8 cellular contexts compared by ENCODE assay signal in the genomic region with DNA sequence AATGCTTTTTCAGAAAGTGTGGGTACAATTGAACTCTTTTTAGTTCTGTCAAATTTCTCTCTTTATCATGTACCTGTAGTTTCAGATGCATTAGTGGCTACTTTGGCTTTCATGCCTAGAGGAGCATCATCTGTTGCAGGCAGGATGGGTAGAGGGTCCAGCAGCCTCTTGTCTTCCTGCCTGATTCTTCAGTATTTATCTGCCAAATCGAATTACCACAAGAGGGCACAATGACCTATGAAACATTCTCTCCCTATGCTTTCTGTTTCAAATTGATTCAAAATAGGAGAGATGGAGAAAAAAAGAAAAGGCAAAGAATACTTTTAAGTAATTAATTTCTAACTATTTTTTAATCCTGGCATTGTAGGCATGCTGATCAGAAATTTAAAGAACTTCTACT.
A peak's percentile ranks its signal among the peaks of the same experiment; 100 is the strongest.
DNase-seq lines count a peak whose midpoint lies in the region; ATAC-seq and TF ChIP-seq lines count a peak whose summit lies in the region.

No MANE protein-coding gene starts in this region.

- H3K27ac Mint-ChIP-seq in mesothelial cell of epicardium: no peak overlapping the region

- DNase-seq in ELR (ENCODE audit: low read depth) (peak; percentile 67), HuH-7 (ENCODE audit: low spot score) (peak; percentile 1), RPMI7951 (ENCODE audit: low read depth) (peak; percentile 57), iPS DF 6.9 (ENCODE audit: low read depth, low spot score) (peak; percentile 31), ovary (no peak), AG08396 (ENCODE audit: low spot score) (no peak), mesothelial cell of epicardium (ENCODE audit: low spot score in 2 of 2, unreplicated experiment in 2 of 2) (no peak)

- no CpG with 5 or more reads among the region's 1 CpG for WGBS in iPS DF 6.9 (ENCODE audit: insufficient coverage, insufficient read length)
- 0 to 2% (median 1%) methylated on average over 1 of the region's 1 CpG for WGBS in ovary, 3 donors

- peaks cover 5% of the 10 kb centered on the region for H3K27me3 Mint-ChIP-seq in mesothelial cell of epicardium (ENCODE audit: low read depth)

- H3K9me3 ChIP-seq in iPS DF 6.9 (ENCODE audit: control insufficient read depth, insufficient read depth, low read length): no peaks in the 10 kb centered on the region
- no peaks in the 10 kb centered on the region for H3K9me3 ChIP-seq in ovary

- no peak for TF ChIP-seq EP300 in ovary (IDR thresholded peaks at IDR 0.05)

- no peaks in the 10 kb centered on the region for H3K36me3 Mint-ChIP-seq in mesothelial cell of epicardium

- no peak overlapping the region for H3K4me3 Mint-ChIP-seq in mesothelial cell of epicardium

- H3K27ac ChIP-seq in iPS DF 6.9 (ENCODE audit: low read length): no peak overlapping the region
- H3K27ac ChIP-seq in ovary: no peak overlapping the region

- no peak for TF ChIP-seq POLR2A in ovary (IDR thresholded peaks at IDR 0.05)

- H3K27me3 ChIP-seq in iPS DF 6.9 (ENCODE audit: control insufficient read depth, insufficient read depth, low read length) (no peaks in the 10 kb centered on the region), ovary (no peaks in the 10 kb centered on the region)

- H3K36me3 ChIP-seq in iPS DF 6.9 (ENCODE audit: control insufficient read depth, insufficient read depth, low read length) (no peaks in the 10 kb centered on the region), ovary (no peaks in the 10 kb centered on the region)

- H3K4me1 ChIP-seq in iPS DF 6.9 (ENCODE audit: control insufficient read depth, insufficient read depth, low read length) (peaks cover 2% of the 10 kb centered on the region; the same call in 1 of the 2 replicates), ovary (ENCODE audit: insufficient read depth) (no peaks in the 10 kb centered on the region)

- TF ChIP-seq CTCF in ovary (IDR thresholded peaks at IDR 0.05): no peak
- TF ChIP-seq CTCF in mesothelial cell of epicardium (IDR thresholded peaks at IDR 0.05; ENCODE audit: unreplicated experiment): no peak

- intact Hi-C loops in ovary (cut with DNase I): no loop called here

- no peaks in the 10 kb centered on the region for H3K9me3 Mint-ChIP-seq in mesothelial cell of epicardium

- H3K4me3 ChIP-seq in iPS DF 6.9 (ENCODE audit: low read length): no peak overlapping the region
- H3K4me3 ChIP-seq in ovary: no peak overlapping the region

- H3K4me1 Mint-ChIP-seq in mesothelial cell of epicardium: peaks cover 1% of the 10 kb centered on the region

- ATAC-seq in GM19468 (IDR thresholded peaks at IDR 0.05; ENCODE audit: extremely low read depth, unreplicated experiment): peak; percentile 43

Comparison
In these comparisons a context has a peak if more than half of its experiments do, and no peak if none do; other contexts are left out.
1. DNase-seq: peak in ELR (single experiment), HuH-7 (single experiment), RPMI7951 (single experiment) and iPS DF 6.9 (single experiment); none in ovary (0 of 5), AG08396 (single experiment) and mesothelial cell of epicardium (0 of 2).